ENCODE assay signal across 8 cellular contexts in the genomic region with DNA sequence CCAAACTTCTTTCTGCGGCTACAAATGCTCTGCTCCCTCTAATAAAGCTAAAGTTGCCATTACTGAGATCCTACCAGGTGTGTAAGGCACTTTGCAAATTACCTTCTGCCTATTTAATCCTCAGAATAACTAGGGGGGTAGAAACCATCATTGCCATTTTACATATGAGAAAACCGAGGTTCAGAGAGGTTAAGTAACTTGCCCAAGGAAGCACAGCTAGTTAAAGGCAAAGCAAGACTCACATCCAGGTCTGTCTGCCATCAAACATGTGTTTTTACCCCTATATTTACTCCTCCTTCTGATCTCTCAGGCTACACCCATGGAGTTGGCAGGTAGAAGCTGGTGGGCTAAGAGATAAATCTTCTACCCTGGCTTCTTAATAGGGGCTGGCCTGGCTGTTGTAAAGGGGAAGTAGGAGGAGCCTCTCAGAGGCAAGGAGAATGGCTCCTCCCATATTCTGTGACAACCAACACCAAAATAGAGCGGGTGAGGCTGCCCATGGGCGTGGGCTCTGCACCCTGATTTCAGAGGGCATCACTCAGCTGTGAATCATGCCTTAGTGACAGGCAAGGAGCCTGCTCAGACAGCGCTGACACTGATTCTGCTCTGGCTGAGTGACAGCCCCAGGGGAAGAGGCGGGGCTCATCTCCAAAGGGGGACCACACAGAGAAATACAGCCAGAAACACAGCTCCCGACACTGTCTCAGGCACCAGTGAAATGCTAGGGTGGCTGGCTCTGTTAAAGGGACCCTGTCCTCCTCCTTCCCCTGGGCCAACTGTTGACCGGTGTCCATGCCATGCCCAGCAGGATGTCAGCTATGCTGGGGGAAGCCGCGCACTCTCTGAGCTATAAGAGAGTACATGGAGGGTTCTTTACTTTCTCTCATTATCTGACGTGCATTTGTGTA.
DNase-seq lines count a peak whose midpoint lies in the region; ATAC-seq and TF ChIP-seq lines count a peak whose summit lies in the region.

No MANE protein-coding gene starts in this region.

- H3K4me2 ChIP-seq in skeletal muscle satellite cell (ENCODE audit: low read length), result peak overlapping the region; percentile 80

- H3K27me3 ChIP-seq in RWPE2 (ENCODE audit: insufficient read depth, poor library complexity, severe bottlenecking) (no peaks in the 10 kb centered on the region), heart left ventricle (no peaks in the 10 kb centered on the region), skeletal muscle satellite cell (ENCODE audit: control insufficient read depth, insufficient read depth, low read length) (no peaks in the 10 kb centered on the region)

- no peak for TF ChIP-seq POLR2A in heart left ventricle (IDR thresholded peaks at IDR 0.05)

- no peak overlapping the region for H3K4me3 ChIP-seq in RWPE2 (ENCODE audit: severe bottlenecking)
- peak overlapping the region in 8 of 12 donors; percentile 3 to 41 (median 32) for H3K4me3 ChIP-seq in heart left ventricle
- peak overlapping the region; percentile 60 for H3K4me3 ChIP-seq in skeletal muscle satellite cell (ENCODE audit: low read length)

- DNase-seq in NCI-H1436 (lab: John Stamatoyannopoulos, UW) (peak; percentile 31), NCI-H1436 treated with DMSO at 0.1 percent for 48 hours (lab: John Stamatoyannopoulos, UW) (no peak), RWPE2 (ENCODE audit: low spot score) (peak; percentile 87), heart left ventricle (peak; percentile 50 to 78 (median 69)), NCI-H345 treated with DMSO at 0.1 percent for 48 hours (lab: John Stamatoyannopoulos, UW; ENCODE audit: unreplicated experiment) (no peak)
- DNase-seq in activated gamma-delta T cell treated with anti-CD3 and anti-CD28 coated beads, Interleukin-2, amount 50 U/mL, for 16 hours (ENCODE audit: low read depth), result peak; percentile 60

- no peaks in the 10 kb centered on the region for H3K9me3 ChIP-seq in RWPE2 (ENCODE audit: severe bottlenecking)
- no peaks in the 10 kb centered on the region for H3K9me3 ChIP-seq in heart left ventricle
- H3K9me3 ChIP-seq in skeletal muscle satellite cell (replicated peaks; ENCODE audit: low read length), result no peaks in the 10 kb centered on the region

- 30 to 39% (median 33%) methylated on average over 9 to 11 of the region's 11 CpGs for WGBS in heart left ventricle, 4 donors

- peak; percentile 66 for ATAC-seq in HG03108 (IDR thresholded peaks at IDR 0.05; ENCODE audit: unreplicated experiment)
- ATAC-seq in RWPE2 (ENCODE audit: low read depth), result peak; percentile 98
- ATAC-seq in heart left ventricle, result peak; percentile 86 to 96 (median 94)

- peaks cover 19% of the 10 kb centered on the region for H3K4me1 ChIP-seq in RWPE2 (ENCODE audit: insufficient read depth, poor library complexity, severe bottlenecking)
- peaks cover 0 to 29% (median 14%) of the 10 kb centered on the region in 12 donors for H3K4me1 ChIP-seq in heart left ventricle
- peaks cover 21% of the 10 kb centered on the region for H3K4me1 ChIP-seq in skeletal muscle satellite cell (ENCODE audit: control insufficient read depth, insufficient read depth, low read length)

- no peaks in the 10 kb centered on the region for H3K36me3 ChIP-seq in RWPE2 (ENCODE audit: low read depth)
- H3K36me3 ChIP-seq in heart left ventricle, result no peaks in the 10 kb centered on the region
- no peaks in the 10 kb centered on the region for H3K36me3 ChIP-seq in skeletal muscle satellite cell (ENCODE audit: insufficient read depth, low read length)

- H3K9ac ChIP-seq in skeletal muscle satellite cell (ENCODE audit: low read depth, low read length), result no peak overlapping the region

- H3K27ac ChIP-seq in RWPE2 (ENCODE audit: poor library complexity, severe bottlenecking) (peak overlapping the region; percentile 66), heart left ventricle (peak overlapping the region in 8 of 12 donors; percentile 1 to 72 (median 57))

- intact Hi-C loops in heart left ventricle (cut with DNase I), result loop anchor here in 4 of 10 donors (5.0 to 10.0 kb wide), 2 partner anchors 104 to 106 kb away; a partner anchor contains a TSS

- TF ChIP-seq CTCF in RWPE2 (IDR thresholded peaks at IDR 0.05; ENCODE audit: poor library complexity, severe bottlenecking) (no peak), heart left ventricle (IDR thresholded peaks at IDR 0.05) (no peak)

Comparison
In these comparisons a context has a peak if more than half of its experiments do, and no peak if none do; other contexts are left out.
1. DNase-seq: peak in NCI-H1436 (single experiment), RWPE2 (single experiment), activated gamma-delta T cell treated with anti-CD3 and anti-CD28 coated beads, Interleukin-2, amount 50 U/mL, for 16 hours (single experiment) and heart left ventricle (5 of 5); none in NCI-H1436 treated with DMSO at 0.1 percent for 48 hours (single experiment) and NCI-H345 treated with DMSO at 0.1 percent for 48 hours (single experiment).
2. Peak in every context shown above with its lines, with median percentiles within 50 percentile points of each other: ATAC-seq.